7 cellular contexts compared by ENCODE assay signal in the genomic region with DNA sequence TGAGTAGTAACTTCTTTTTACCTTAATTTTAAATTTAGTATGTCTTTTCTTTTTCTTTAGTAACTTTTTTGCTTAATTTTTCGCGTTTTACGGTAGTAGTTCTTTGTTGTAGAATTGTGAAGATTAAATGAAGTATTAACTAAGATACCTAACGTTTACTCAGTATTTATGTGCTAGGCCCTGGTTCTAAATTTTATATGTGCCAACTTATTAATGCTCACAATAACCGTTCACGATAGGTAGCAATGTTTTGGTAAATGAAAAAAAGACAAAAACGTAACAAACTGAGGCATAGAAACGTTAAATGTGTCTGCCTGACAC. TPM values are rescaled to one million over a fixed set of nuclear protein-coding genes. Genes with fewer than 3 reads are reported as not detected.
DNase-seq lines count a peak whose midpoint lies in the region; ATAC-seq and TF ChIP-seq lines count a peak whose summit lies in the region.

No MANE protein-coding gene starts in this region.

- H3K36me3 Mint-ChIP-seq in activated T-helper 1 cell treated with anti-CD3 and anti-CD28 coated beads, Interleukin-12 subunit alpha, Interleukin-12 subunit beta, Interleukin-2, Interleukin-4 antibody, amounts not matched to agents 30 ng/mL and 10 ng/mL and 1 ng/mL, durations not matched to agents 14 hours and 24 hours and 36 hours (ENCODE audit: low read depth): peaks cover 33% of the 10 kb centered on the region
- peaks cover 17% of the 10 kb centered on the region for H3K36me3 Mint-ChIP-seq in stimulated activated memory B cell treated with anti-CD40 and anti-IgM and Interleukin-4, amounts not matched to agents 10 μg/mL and 1 μg/mL and 100 μg/mL, for 72 hours

- no peaks in the 10 kb centered on the region for H3K9me3 ChIP-seq in iPS-18a (ENCODE audit: control insufficient read depth, low read depth, low read length)

- H3K36me3 ChIP-seq in iPS-18a (ENCODE audit: control insufficient read depth, low read depth, low read length): peaks cover 40% of the 10 kb centered on the region

- H3K27ac ChIP-seq in iPS-18a (ENCODE audit: low read length): peak overlapping the region; percentile 79

- H3K9ac ChIP-seq in iPS-18a (ENCODE audit: low read length): peak overlapping the region; percentile 94

- H3K4me1 Mint-ChIP-seq in activated T-helper 1 cell treated with anti-CD3 and anti-CD28 coated beads, Interleukin-12 subunit alpha, Interleukin-12 subunit beta, Interleukin-2, Interleukin-4 antibody, amounts not matched to agents 30 ng/mL and 10 ng/mL and 1 ng/mL, durations not matched to agents 14 hours and 24 hours and 36 hours (ENCODE audit: low read depth): peaks cover 53% of the 10 kb centered on the region
- H3K4me1 Mint-ChIP-seq in stimulated activated memory B cell treated with anti-CD40 and anti-IgM and Interleukin-4, amounts not matched to agents 10 μg/mL and 1 μg/mL and 100 μg/mL, for 72 hours: peaks cover 27% of the 10 kb centered on the region

- peak overlapping the region; percentile 99 for H3K4me3 Mint-ChIP-seq in activated T-helper 1 cell treated with anti-CD3 and anti-CD28 coated beads, Interleukin-12 subunit alpha, Interleukin-12 subunit beta, Interleukin-2, Interleukin-4 antibody, amounts not matched to agents 30 ng/mL and 10 ng/mL and 1 ng/mL, durations not matched to agents 14 hours and 24 hours and 36 hours
- H3K4me3 Mint-ChIP-seq in stimulated activated memory B cell treated with anti-CD40 and anti-IgM and Interleukin-4, amounts not matched to agents 10 μg/mL and 1 μg/mL and 100 μg/mL, for 72 hours: peak overlapping the region; percentile 92

- H3K4me1 ChIP-seq in iPS-18a (ENCODE audit: control insufficient read depth, low read depth, low read length): peaks cover 8% of the 10 kb centered on the region

- H3K27ac Mint-ChIP-seq in activated T-helper 1 cell treated with anti-CD3 and anti-CD28 coated beads, Interleukin-12 subunit alpha, Interleukin-12 subunit beta, Interleukin-2, Interleukin-4 antibody, amounts not matched to agents 30 ng/mL and 10 ng/mL and 1 ng/mL, durations not matched to agents 14 hours and 24 hours and 36 hours: peak overlapping the region; percentile 98
- peak overlapping the region; percentile 95 for H3K27ac Mint-ChIP-seq in stimulated activated memory B cell treated with anti-CD40 and anti-IgM and Interleukin-4, amounts not matched to agents 10 μg/mL and 1 μg/mL and 100 μg/mL, for 72 hours

- intact Hi-C loops in activated T-helper 1 cell treated with anti-CD3 and anti-CD28 coated beads, Interleukin-12 subunit alpha, Interleukin-12 subunit beta, Interleukin-2, Interleukin-4 antibody, amounts not matched to agents 30 ng/mL and 10 ng/mL and 1 ng/mL, durations not matched to agents 14 hours and 24 hours and 36 hours (cut with micrococcal nuclease): loop anchor here (2.0 to 10.0 kb wide), 4 partner anchors 1207 to 1745 kb away; a partner anchor contains a TSS

- H3K4me3 ChIP-seq in HFF-Myc (replicated peaks; ENCODE audit: low read depth, low read length) (peak overlapping the region; percentile 96), iPS-18a (ENCODE audit: low read length) (peak overlapping the region; percentile 99)

- no peak for ATAC-seq in stimulated activated memory B cell treated with anti-CD40 and anti-IgM and Interleukin-4, amounts not matched to agents 10 μg/mL and 1 μg/mL and 100 μg/mL, for 72 hours

- no peaks in the 10 kb centered on the region for H3K27me3 Mint-ChIP-seq in activated T-helper 1 cell treated with anti-CD3 and anti-CD28 coated beads, Interleukin-12 subunit alpha, Interleukin-12 subunit beta, Interleukin-2, Interleukin-4 antibody, amounts not matched to agents 30 ng/mL and 10 ng/mL and 1 ng/mL, durations not matched to agents 14 hours and 24 hours and 36 hours (ENCODE audit: insufficient read depth)
- no peaks in the 10 kb centered on the region for H3K27me3 Mint-ChIP-seq in stimulated activated memory B cell treated with anti-CD40 and anti-IgM and Interleukin-4, amounts not matched to agents 10 μg/mL and 1 μg/mL and 100 μg/mL, for 72 hours

- H3K27me3 ChIP-seq in iPS-18a (ENCODE audit: control insufficient read depth, insufficient read depth, low read length): no peaks in the 10 kb centered on the region

- DNase-seq in HFF-Myc (ENCODE audit: extremely low read depth, low read depth): no peak
- DNase-seq in activated T-helper 1 cell treated with anti-CD3 and anti-CD28 coated beads, Interleukin-12 subunit alpha, Interleukin-12 subunit beta, Interleukin-2, Interleukin-4 antibody, amounts not matched to agents 30 ng/mL and 10 ng/mL and 1 ng/mL, durations not matched to agents 14 hours and 24 hours and 36 hours (ENCODE audit: low spot score): no peak
- DNase-seq in SHP77 treated with DMSO at 0.1 percent for 48 hours (lab: John Stamatoyannopoulos, UW): no peak
- no peak for DNase-seq in SKM-1 (lab: John Stamatoyannopoulos, UW; ENCODE audit: unreplicated experiment)
- DNase-seq in activated CD4-positive, alpha-beta T cell treated with anti-CD3 and anti-CD28 coated beads, Interleukin-2, amount 50 U/mL, for 1 hour: no peak

- no peaks in the 10 kb centered on the region for H3K9me3 Mint-ChIP-seq in activated T-helper 1 cell treated with anti-CD3 and anti-CD28 coated beads, Interleukin-12 subunit alpha, Interleukin-12 subunit beta, Interleukin-2, Interleukin-4 antibody, amounts not matched to agents 30 ng/mL and 10 ng/mL and 1 ng/mL, durations not matched to agents 14 hours and 24 hours and 36 hours
- H3K9me3 Mint-ChIP-seq in stimulated activated memory B cell treated with anti-CD40 and anti-IgM and Interleukin-4, amounts not matched to agents 10 μg/mL and 1 μg/mL and 100 μg/mL, for 72 hours: no peaks in the 10 kb centered on the region

- no peak for TF ChIP-seq CTCF in HFF-Myc (IDR thresholded peaks at IDR 0.05; ENCODE audit: low read depth, low read length, missing control alignments)

RNA-seq across cellular contexts. Expression of a gene that starts 1.2 kb away (rescaled TPM):
- 62.9 and 63.5 TPM in 2 replicates for total RNA-seq in activated T-helper 1 cell treated with anti-CD3 and anti-CD28 coated beads, Interleukin-12 subunit alpha, Interleukin-12 subunit beta, Interleukin-2, Interleukin-4 antibody, amounts not matched to agents 30 ng/mL and 10 ng/mL and 1 ng/mL, durations not matched to agents 14 hours and 24 hours and 36 hours
